ENCODE assay signal across 1 cellular context in the genomic region with DNA sequence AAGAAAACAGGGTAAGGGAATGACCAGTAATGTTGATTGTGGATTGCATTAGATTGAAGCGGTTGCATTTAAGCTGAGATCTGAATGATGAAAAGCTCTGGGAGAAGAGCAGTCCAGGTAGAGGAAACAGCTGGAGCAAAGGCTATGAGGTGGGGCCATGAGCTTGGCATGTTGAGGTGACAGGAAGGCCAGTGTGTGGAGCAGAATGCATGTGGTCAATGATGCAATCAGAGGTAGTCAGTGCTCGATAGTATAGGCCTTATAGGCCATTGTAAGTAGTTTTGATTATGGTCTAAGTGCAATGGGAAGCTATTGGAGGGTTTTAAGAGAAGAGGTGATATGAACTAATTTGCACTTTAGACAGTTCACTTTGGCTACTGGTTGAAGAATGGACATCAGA.
TF ChIP-seq lines count a peak whose summit lies in the region.

No MANE protein-coding gene starts in this region.

TF ChIP-seq in K562, 482 proteins besides CTCF, POLR2A, EP300 and RAD21 (continued from another document):
- TF ChIP-seq, protein P1, sequence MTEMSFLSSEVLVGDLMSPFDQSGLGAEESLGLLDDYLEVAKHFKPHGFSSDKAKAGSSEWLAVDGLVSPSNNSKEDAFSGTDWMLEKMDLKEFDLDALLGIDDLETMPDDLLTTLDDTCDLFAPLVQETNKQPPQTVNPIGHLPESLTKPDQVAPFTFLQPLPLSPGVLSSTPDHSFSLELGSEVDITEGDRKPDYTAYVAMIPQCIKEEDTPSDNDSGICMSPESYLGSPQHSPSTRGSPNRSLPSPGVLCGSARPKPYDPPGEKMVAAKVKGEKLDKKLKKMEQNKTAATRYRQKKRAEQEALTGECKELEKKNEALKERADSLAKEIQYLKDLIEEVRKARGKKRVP (CRISPR knock-in tag; IDR thresholded peaks at IDR 0.05): peak; percentile 43; the same call in 1 of the 2 replicates
- TF ChIP-seq, protein P2, sequence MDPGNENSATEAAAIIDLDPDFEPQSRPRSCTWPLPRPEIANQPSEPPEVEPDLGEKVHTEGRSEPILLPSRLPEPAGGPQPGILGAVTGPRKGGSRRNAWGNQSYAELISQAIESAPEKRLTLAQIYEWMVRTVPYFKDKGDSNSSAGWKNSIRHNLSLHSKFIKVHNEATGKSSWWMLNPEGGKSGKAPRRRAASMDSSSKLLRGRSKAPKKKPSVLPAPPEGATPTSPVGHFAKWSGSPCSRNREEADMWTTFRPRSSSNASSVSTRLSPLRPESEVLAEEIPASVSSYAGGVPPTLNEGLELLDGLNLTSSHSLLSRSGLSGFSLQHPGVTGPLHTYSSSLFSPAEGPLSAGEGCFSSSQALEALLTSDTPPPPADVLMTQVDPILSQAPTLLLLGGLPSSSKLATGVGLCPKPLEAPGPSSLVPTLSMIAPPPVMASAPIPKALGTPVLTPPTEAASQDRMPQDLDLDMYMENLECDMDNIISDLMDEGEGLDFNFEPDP (CRISPR knock-in tag; IDR thresholded peaks at IDR 0.05): no peak
- TF ChIP-seq L3MBTL2 (IDR thresholded peaks at IDR 0.05) (peak; percentile 51; the same call in 1 of the 2 replicates), ZNF134 (CRISPR knock-in tag; conservative IDR thresholded peaks at IDR 0.05) (no peak), EP400 (IDR thresholded peaks at IDR 0.05) (peak; percentile 35; the same call in 1 of the 2 replicates), NR1H2 (CRISPR knock-in tag; IDR thresholded peaks at IDR 0.05) (no peak), POLR3A (IDR thresholded peaks at IDR 0.05; ENCODE audit: borderline replicate concordance, extremely low read depth, insufficient read depth, insufficient read length) (no peak), CEBPG (CRISPR knock-in tag; IDR thresholded peaks at IDR 0.05) (peak; percentile 60; the same call in 1 of the 2 replicates), CEBPG (tag; conservative IDR thresholded peaks at IDR 0.05 in 1 of 2, IDR thresholded peaks at IDR 0.05 in 1 of 2) (peak; percentile 77 to 94), DMBX1 (CRISPR knock-in tag; IDR thresholded peaks at IDR 0.05; ENCODE audit: borderline replicate concordance) (peak; percentile 66; the same call in 1 of the 2 replicates), ZNF146 (CRISPR knock-in tag; IDR thresholded peaks at IDR 0.05; ENCODE audit: unreplicated experiment) (no peak)
